18 cellular contexts compared by ENCODE assay signal in genomic region chr2:86016581-86016980, GRCh38.
DNase-seq lines count a peak whose midpoint lies in the region; ATAC-seq and TF ChIP-seq lines count a peak whose summit lies in the region.
"Had no signal": no experiment of that assay in that cellular context is flagged by ENCODE, and none has a peak within 500 bp of the region (broad histone marks: within the 10 kb centered on the region; RNA-seq: fewer than 3 reads in every experiment).

No MANE protein-coding gene starts in this region.

- H3K27ac ChIP-seq in HL-60 (replicated peaks): peak overlapping the region; percentile 63
- H3K27ac ChIP-seq: SJSA1 had no signal

- no peaks in the 10 kb centered on the region for H3K9me3 ChIP-seq in MG63
- H3K9me3 ChIP-seq: SJSA1 had no signal

- no peak for ATAC-seq in activated CD8-positive, alpha-beta T cell treated with anti-CD3 and anti-CD28 coated beads, Interleukin-2, amount 10 ng/mL, durations not matched to agents 7 days and 5 days
- ATAC-seq in activated CD8-positive, alpha-beta T cell treated with anti-CD3 and anti-CD28 coated beads for 36 hours: no peak
- ATAC-seq in central memory CD8-positive, alpha-beta T cell (replicated peaks; ENCODE audit: extremely low read depth, poor library complexity, severe bottlenecking): no peak
- no peak for ATAC-seq in sciatic nerve
- ATAC-seq: A549 had no signal

- CTCF ChIA-PET in activated CD8-positive, alpha-beta T cell treated with anti-CD3 and anti-CD28 coated beads, Interleukin-2, amount 10 ng/mL, durations not matched to agents 7 days and 5 days (lab: Charles Lee): no interaction called here
- CTCF ChIA-PET in activated CD8-positive, alpha-beta T cell treated with anti-CD3 and anti-CD28 coated beads for 36 hours (lab: Charles Lee): interaction anchor here (1.1 kb wide), 2 partner anchors 64 to 127 kb away, joined by 3 read pairs; no protein-coding TSS in a partner anchor

- DNase-seq in activated CD8-positive, alpha-beta T cell treated with anti-CD3 and anti-CD28 coated beads, Interleukin-2, amount 10 ng/mL, durations not matched to agents 7 days and 5 days: no peak
- DNase-seq in activated CD8-positive, alpha-beta T cell treated with anti-CD3 and anti-CD28 coated beads for 36 hours: no peak
- no peak for DNase-seq in HL-60 (ENCODE audit: low read depth in 1 of 2, low spot score in 1 of 2)
- no peak for DNase-seq in central memory CD8-positive, alpha-beta T cell (ENCODE audit: low spot score in 2 of 2)
- peak; percentile 43 for DNase-seq in sciatic nerve (ENCODE audit: low spot score)
- no peak for DNase-seq in MG63
- no peak for DNase-seq in activated effector memory CD4-positive, alpha-beta T cell treated with anti-CD3 and anti-CD28 coated beads, Interleukin-2, amount 50 U/mL, for 16 hours
- no peak for DNase-seq in occipital lobe (lab: John Stamatoyannopoulos, UW)
- DNase-seq: activated CD4-positive, alpha-beta T cell treated with anti-CD3 and anti-CD28 coated beads, Interleukin-2, amount 50 U/mL, for 48 hours; DMS79; islet precursor cell; NCI-H2171; NCI-H774; nephron progenitor cell; trophoblast cell had no signal

- peaks cover 12% of the 10 kb centered on the region for H3K4me1 Mint-ChIP-seq in activated CD8-positive, alpha-beta T cell treated with anti-CD3 and anti-CD28 coated beads, Interleukin-2, amount 10 ng/mL, durations not matched to agents 7 days and 5 days (ENCODE audit: low read depth)
- H3K4me1 Mint-ChIP-seq in activated CD8-positive, alpha-beta T cell treated with anti-CD3 and anti-CD28 coated beads for 36 hours (ENCODE audit: low read depth): peaks cover 9% of the 10 kb centered on the region
- H3K4me1 Mint-ChIP-seq in central memory CD8-positive, alpha-beta T cell: peaks cover 10% of the 10 kb centered on the region

- intact Hi-C loops in activated CD8-positive, alpha-beta T cell treated with anti-CD3 and anti-CD28 coated beads for 36 hours (cut with micrococcal nuclease): no loop called here
- intact Hi-C loops in sciatic nerve (cut with DNase I): no loop called here

- H3K27ac Mint-ChIP-seq in activated CD8-positive, alpha-beta T cell treated with anti-CD3 and anti-CD28 coated beads, Interleukin-2, amount 10 ng/mL, durations not matched to agents 7 days and 5 days: peak overlapping the region; percentile 64
- no peak overlapping the region for H3K27ac Mint-ChIP-seq in activated CD8-positive, alpha-beta T cell treated with anti-CD3 and anti-CD28 coated beads for 36 hours
- H3K27ac Mint-ChIP-seq in central memory CD8-positive, alpha-beta T cell (ENCODE audit: low read depth): peak overlapping the region; percentile 84
- H3K27ac Mint-ChIP-seq: activated T-cell treated with anti-CD3 and anti-CD28 coated beads, Interleukin-2, amount 50 U/mL, for 72 hours; nephron progenitor cell had no signal

- no peaks in the 10 kb centered on the region for H3K36me3 ChIP-seq in MG63
- H3K36me3 ChIP-seq: SJSA1 had no signal

- TF ChIP-seq CTCF in activated CD8-positive, alpha-beta T cell treated with anti-CD3 and anti-CD28 coated beads for 36 hours (IDR thresholded peaks at IDR 0.05): no peak
- no peak for TF ChIP-seq CTCF in HL-60 (IDR thresholded peaks at IDR 0.05; ENCODE audit: insufficient read depth, low read length)

- no peak overlapping the region for H3K4me3 ChIP-seq in HL-60 (replicated peaks; ENCODE audit: insufficient read depth, low read length)
- H3K4me3 ChIP-seq in MG63: no peak overlapping the region
- H3K4me3 ChIP-seq: A549, SJSA1 had no signal

- POLR2A ChIA-PET in activated CD8-positive, alpha-beta T cell treated with anti-CD3 and anti-CD28 coated beads, Interleukin-2, amount 10 ng/mL, durations not matched to agents 7 days and 5 days (lab: Charles Lee): no interaction called here
- POLR2A ChIA-PET in activated CD8-positive, alpha-beta T cell treated with anti-CD3 and anti-CD28 coated beads for 36 hours (lab: Charles Lee): interaction anchor here (0.7 to 1.4 kb wide), 3 partner anchors 10 to 200 kb away, joined by 3 read pairs; no protein-coding TSS in a partner anchor

- H3K4me3 Mint-ChIP-seq in activated CD8-positive, alpha-beta T cell treated with anti-CD3 and anti-CD28 coated beads, Interleukin-2, amount 10 ng/mL, durations not matched to agents 7 days and 5 days: no peak overlapping the region
- H3K4me3 Mint-ChIP-seq in activated CD8-positive, alpha-beta T cell treated with anti-CD3 and anti-CD28 coated beads for 36 hours: no peak overlapping the region
- peak overlapping the region; percentile 45 for H3K4me3 Mint-ChIP-seq in central memory CD8-positive, alpha-beta T cell
- H3K4me3 Mint-ChIP-seq: nephron progenitor cell had no signal

- H3K9me3 Mint-ChIP-seq in activated CD8-positive, alpha-beta T cell treated with anti-CD3 and anti-CD28 coated beads, Interleukin-2, amount 10 ng/mL, durations not matched to agents 7 days and 5 days (ENCODE audit: insufficient read depth): peaks cover 13% of the 10 kb centered on the region
- peaks cover 13% of the 10 kb centered on the region for H3K9me3 Mint-ChIP-seq in activated CD8-positive, alpha-beta T cell treated with anti-CD3 and anti-CD28 coated beads for 36 hours
- H3K9me3 Mint-ChIP-seq in central memory CD8-positive, alpha-beta T cell: peaks cover 6% of the 10 kb centered on the region

- H3K27me3 ChIP-seq in HL-60 (ENCODE audit: insufficient read depth, poor library complexity, severe bottlenecking) (no peaks in the 10 kb centered on the region), MG63 (no peaks in the 10 kb centered on the region)
- H3K27me3 ChIP-seq: SJSA1 had no signal

- peaks cover 12% of the 10 kb centered on the region for H3K36me3 Mint-ChIP-seq in activated CD8-positive, alpha-beta T cell treated with anti-CD3 and anti-CD28 coated beads, Interleukin-2, amount 10 ng/mL, durations not matched to agents 7 days and 5 days (ENCODE audit: low read depth)
- H3K36me3 Mint-ChIP-seq in activated CD8-positive, alpha-beta T cell treated with anti-CD3 and anti-CD28 coated beads for 36 hours (ENCODE audit: low read depth): no peaks in the 10 kb centered on the region
- peaks cover 5% of the 10 kb centered on the region for H3K36me3 Mint-ChIP-seq in central memory CD8-positive, alpha-beta T cell (ENCODE audit: insufficient read depth)

- no peaks in the 10 kb centered on the region for H3K27me3 Mint-ChIP-seq in activated CD8-positive, alpha-beta T cell treated with anti-CD3 and anti-CD28 coated beads, Interleukin-2, amount 10 ng/mL, durations not matched to agents 7 days and 5 days (ENCODE audit: low read depth)
- H3K27me3 Mint-ChIP-seq in activated CD8-positive, alpha-beta T cell treated with anti-CD3 and anti-CD28 coated beads for 36 hours: no peaks in the 10 kb centered on the region
- no peaks in the 10 kb centered on the region for H3K27me3 Mint-ChIP-seq in central memory CD8-positive, alpha-beta T cell
